ENCODE assay signal across 13 cellular contexts in the genomic region with DNA sequence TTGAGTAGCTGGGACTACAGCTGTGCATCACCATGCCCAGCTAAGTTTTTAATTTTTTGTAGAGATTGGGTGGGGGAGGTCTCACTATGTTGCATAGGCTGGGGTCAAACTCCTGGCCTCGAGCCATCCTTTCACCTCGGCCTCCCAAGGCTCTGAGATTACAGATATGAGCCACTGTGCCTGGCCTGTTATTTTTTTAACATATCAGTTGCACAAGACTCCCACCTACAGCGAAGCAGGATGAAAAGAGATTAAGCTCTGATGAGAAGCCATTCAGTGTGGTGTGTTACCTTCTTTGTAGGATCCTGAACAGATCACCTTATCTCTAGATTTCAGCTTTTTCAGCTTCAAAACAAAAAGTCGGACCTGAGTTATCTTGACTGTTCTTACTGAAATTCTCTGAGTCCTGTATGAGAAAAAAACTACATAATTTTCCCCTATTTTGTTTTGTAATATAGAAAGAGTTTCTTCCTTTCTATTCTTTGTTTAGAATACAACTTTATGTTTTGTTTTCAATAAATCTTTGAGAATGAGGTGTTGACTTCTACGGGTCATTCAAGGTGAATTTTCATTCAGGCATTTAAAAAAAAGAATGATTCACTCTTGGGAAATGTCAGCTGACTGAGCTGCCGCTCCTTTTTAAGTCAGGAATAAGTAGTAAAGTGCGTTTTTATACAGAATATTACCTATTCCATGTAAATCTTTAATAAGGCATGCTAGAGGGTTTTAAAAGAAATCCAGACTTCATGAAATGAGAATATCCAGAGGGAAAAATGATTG.
DNase-seq lines count a peak whose midpoint lies in the region; ATAC-seq, FAIRE-seq and TF ChIP-seq lines count a peak whose summit lies in the region.
"Had no signal": no experiment of that assay in that cellular context is flagged by ENCODE, and none has a peak within 500 bp of the region (broad histone marks: within the 10 kb centered on the region; RNA-seq: fewer than 3 reads in every experiment).

No MANE protein-coding gene starts in this region.

- no peak for TF ChIP-seq CTCF in psoas muscle (IDR thresholded peaks at IDR 0.05)

- H3K4me1 ChIP-seq in psoas muscle: no peaks in the 10 kb centered on the region

- no peak overlapping the region for H3K4me3 ChIP-seq in psoas muscle
- H3K4me3 ChIP-seq: lung had no signal

- 28 to 43% (median 42%) methylated on average over 7 of the region's 7 CpGs for WGBS in psoas muscle, 3 donors

- H3K36me3 ChIP-seq in psoas muscle (ENCODE audit: insufficient read depth in 1 of 2, low read depth in 1 of 2): no peaks in the 10 kb centered on the region
- H3K36me3 ChIP-seq: neutrophil had no signal

- FAIRE-seq in colon (lab: Jason Lieb, UNC): peak; percentile 14

- DNase-seq in ACHN: peak; percentile 9
- DNase-seq in HT1080 (ENCODE audit: low read depth): peak; percentile 20
- DNase-seq in myocyte (ENCODE audit: low read depth): peak; percentile 22
- no peak for DNase-seq in retina
- no peak for DNase-seq in psoas muscle
- no peak for DNase-seq in D341Med (ENCODE audit: low spot score)
- DNase-seq: activated CD4-positive, alpha-beta T cell treated with anti-CD3 and anti-CD28 coated beads, Interleukin-2, amount 50 U/mL, for 4 hours; aorta; NCI-H1417 treated with DMSO at 0.1 percent for 48 hours had no signal

- ATAC-seq in HG02840 (IDR thresholded peaks at IDR 0.05; ENCODE audit: low FRiP score, unreplicated experiment) (no peak), psoas muscle (no peak)

- intact Hi-C loops in psoas muscle (cut with DNase I): no loop called here

- no peaks in the 10 kb centered on the region for H3K9me3 ChIP-seq in psoas muscle
- H3K9me3 ChIP-seq: neutrophil had no signal

- no peaks in the 10 kb centered on the region for H3K27me3 ChIP-seq in psoas muscle (ENCODE audit: insufficient read depth in 3 of 3, low read length in 2 of 3)
- H3K27me3 ChIP-seq: neutrophil had no signal

- in situ Hi-C loops in ACHN (cut with HindIII; ENCODE audit: low pct_ligation_motif_present, low pct_unique_long_range_greater_than_20kb, low sequenced_read_pairs): no loop called here

- H3K27ac ChIP-seq in psoas muscle: no peak overlapping the region
- H3K27ac ChIP-seq: neutrophil had no signal

Comparison
In these comparisons a context has a peak if more than half of its experiments do, and no peak if none do; other contexts are left out.
1. DNase-seq: peak in ACHN (single experiment), HT1080 (single experiment) and myocyte (single experiment); none in retina (single experiment), psoas muscle (0 of 2) and D341Med (single experiment).